In the genomic region with DNA sequence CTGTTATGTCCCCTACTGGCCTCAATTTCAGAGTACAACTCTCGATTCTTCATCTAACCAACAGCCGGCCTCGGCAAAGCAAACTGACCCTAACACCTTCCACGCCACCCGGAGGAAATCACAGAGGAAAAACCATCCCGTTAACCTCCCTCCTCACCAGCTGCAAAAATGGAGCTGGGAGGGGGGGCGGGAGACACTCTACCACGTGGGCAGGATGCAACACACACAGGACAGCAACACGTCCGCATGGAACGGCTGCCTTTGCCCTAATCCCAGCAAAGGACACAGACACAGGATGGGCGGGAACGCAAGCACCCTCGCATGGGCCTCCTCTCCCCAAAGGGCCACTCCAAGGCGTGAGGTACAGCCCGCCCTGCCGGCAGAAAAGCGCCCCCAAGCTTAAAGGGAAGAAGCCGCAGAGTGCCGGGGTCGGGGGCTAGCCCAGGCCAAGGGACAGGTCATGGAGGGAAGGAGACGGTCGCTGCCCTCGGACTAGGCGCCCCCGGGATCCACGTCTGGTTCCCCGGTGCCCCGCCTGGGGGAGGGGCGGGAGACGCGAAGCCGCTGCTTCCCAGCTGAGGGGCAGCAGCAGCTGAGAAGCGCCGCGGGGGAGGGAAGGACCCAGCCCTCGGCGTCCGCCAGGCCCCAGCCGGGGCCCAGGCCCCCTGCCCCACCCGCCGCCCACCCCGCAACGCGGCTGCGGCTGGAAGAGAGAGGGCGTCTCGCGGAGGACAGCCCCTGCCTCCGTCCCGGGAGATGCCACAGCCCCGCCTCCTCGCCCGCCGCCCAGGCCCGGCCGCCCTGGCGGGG, we compare ENCODE assay signal across 2 cellular contexts.
TF ChIP-seq lines count a peak whose summit lies in the region.

No MANE protein-coding gene starts in this region.

TF ChIP-seq in PFSK-1, 5 proteins besides CTCF, POLR2A, EP300 and RAD21:
- TF ChIP-seq, protein P1, sequence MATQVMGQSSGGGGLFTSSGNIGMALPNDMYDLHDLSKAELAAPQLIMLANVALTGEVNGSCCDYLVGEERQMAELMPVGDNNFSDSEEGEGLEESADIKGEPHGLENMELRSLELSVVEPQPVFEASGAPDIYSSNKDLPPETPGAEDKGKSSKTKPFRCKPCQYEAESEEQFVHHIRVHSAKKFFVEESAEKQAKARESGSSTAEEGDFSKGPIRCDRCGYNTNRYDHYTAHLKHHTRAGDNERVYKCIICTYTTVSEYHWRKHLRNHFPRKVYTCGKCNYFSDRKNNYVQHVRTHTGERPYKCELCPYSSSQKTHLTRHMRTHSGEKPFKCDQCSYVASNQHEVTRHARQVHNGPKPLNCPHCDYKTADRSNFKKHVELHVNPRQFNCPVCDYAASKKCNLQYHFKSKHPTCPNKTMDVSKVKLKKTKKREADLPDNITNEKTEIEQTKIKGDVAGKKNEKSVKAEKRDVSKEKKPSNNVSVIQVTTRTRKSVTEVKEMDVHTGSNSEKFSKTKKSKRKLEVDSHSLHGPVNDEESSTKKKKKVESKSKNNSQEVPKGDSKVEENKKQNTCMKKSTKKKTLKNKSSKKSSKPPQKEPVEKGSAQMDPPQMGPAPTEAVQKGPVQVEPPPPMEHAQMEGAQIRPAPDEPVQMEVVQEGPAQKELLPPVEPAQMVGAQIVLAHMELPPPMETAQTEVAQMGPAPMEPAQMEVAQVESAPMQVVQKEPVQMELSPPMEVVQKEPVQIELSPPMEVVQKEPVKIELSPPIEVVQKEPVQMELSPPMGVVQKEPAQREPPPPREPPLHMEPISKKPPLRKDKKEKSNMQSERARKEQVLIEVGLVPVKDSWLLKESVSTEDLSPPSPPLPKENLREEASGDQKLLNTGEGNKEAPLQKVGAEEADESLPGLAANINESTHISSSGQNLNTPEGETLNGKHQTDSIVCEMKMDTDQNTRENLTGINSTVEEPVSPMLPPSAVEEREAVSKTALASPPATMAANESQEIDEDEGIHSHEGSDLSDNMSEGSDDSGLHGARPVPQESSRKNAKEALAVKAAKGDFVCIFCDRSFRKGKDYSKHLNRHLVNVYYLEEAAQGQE (IDR thresholded peaks at IDR 0.05; ENCODE audit: insufficient read depth in 1 of 2, low read depth in 2 of 2, low read length in 2 of 2), result 0 out of 4 replicates have a peak, but pooled peaks of 1 of the 2 experiments have one; percentile 25
- TF ChIP-seq FOXP2 (optimal IDR thresholded peaks at IDR 0.05; ENCODE audit: borderline replicate concordance, extremely low read depth, extremely low read length, insufficient read depth) (peak; percentile 31), SIN3A (IDR thresholded peaks at IDR 0.05; ENCODE audit: borderline replicate concordance, insufficient read depth, low read length) (peak; percentile 92; the same call in 1 of the 2 replicates), POLR2AphosphoS5 (IDR thresholded peaks at IDR 0.05; ENCODE audit: low read depth, low read length) (no peak), TAF1 (IDR thresholded peaks at IDR 0.05; ENCODE audit: borderline replicate concordance, insufficient read depth, low read length) (no peak)

TF ChIP-seq in GM12878, 131 proteins besides CTCF, POLR2A, EP300 and RAD21 (continued from another document):
- TF ChIP-seq MXI1 (IDR thresholded peaks at IDR 0.05; ENCODE audit: low read depth, low read length) (peak; percentile 43), NBN (IDR thresholded peaks at IDR 0.05) (0 out of 2 replicates have a peak, but pooled peaks have one; percentile 2), MYB (IDR thresholded peaks at IDR 0.05; ENCODE audit: borderline replicate concordance, low read depth, low read length) (no peak), ZNF217 (IDR thresholded peaks at IDR 0.05) (no peak), ETV6 (conservative IDR thresholded peaks at IDR 0.05 in 1 of 2, IDR thresholded peaks at IDR 0.05 in 1 of 2; ENCODE audit: borderline replicate concordance in 1 of 2, low read depth in 1 of 2) (no peak), EZH2 (IDR thresholded peaks at IDR 0.05; ENCODE audit: borderline replicate concordance, control insufficient read depth, low read depth, low read length) (no peak), NFXL1 (IDR thresholded peaks at IDR 0.05; ENCODE audit: borderline replicate concordance) (no peak), ZNF622 (IDR thresholded peaks at IDR 0.05) (no peak), NR2F1 (conservative IDR thresholded peaks at IDR 0.05) (no peak), ZSCAN29 (IDR thresholded peaks at IDR 0.05) (no peak), BMI1 (IDR thresholded peaks at IDR 0.05; ENCODE audit: borderline replicate concordance) (no peak), POLR2AphosphoS2 (IDR thresholded peaks at IDR 0.05; ENCODE audit: low read depth, low read length) (no peak), CREB1 (IDR thresholded peaks at IDR 0.05; ENCODE audit: low read depth) (0 out of 2 replicates have a peak, but pooled peaks have one; percentile 14), IKZF1 (conservative IDR thresholded peaks at IDR 0.05) (no peak), TBL1XR1 (IDR thresholded peaks at IDR 0.05; ENCODE audit: low read depth, low read length) (no peak), SIN3A (IDR thresholded peaks at IDR 0.05; ENCODE audit: low read depth, low read length) (peak; percentile 15; the same call in 1 of the 2 replicates), SP1 (IDR thresholded peaks at IDR 0.05; ENCODE audit: low read depth, low read length) (no peak), MYC (IDR thresholded peaks at IDR 0.05; ENCODE audit: insufficient read depth, insufficient read length, insufficient replicate concordance, low read length, severe bottlenecking) (no peak)
- TF ChIP-seq, protein P2, sequence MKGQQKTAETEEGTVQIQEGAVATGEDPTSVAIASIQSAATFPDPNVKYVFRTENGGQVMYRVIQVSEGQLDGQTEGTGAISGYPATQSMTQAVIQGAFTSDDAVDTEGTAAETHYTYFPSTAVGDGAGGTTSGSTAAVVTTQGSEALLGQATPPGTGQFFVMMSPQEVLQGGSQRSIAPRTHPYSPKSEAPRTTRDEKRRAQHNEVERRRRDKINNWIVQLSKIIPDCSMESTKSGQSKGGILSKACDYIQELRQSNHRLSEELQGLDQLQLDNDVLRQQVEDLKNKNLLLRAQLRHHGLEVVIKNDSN (IDR thresholded peaks at IDR 0.05; ENCODE audit: borderline replicate concordance, extremely low read length, insufficient read depth, low read depth, low read length), result peak; percentile 42
- TF ChIP-seq, protein P3, sequence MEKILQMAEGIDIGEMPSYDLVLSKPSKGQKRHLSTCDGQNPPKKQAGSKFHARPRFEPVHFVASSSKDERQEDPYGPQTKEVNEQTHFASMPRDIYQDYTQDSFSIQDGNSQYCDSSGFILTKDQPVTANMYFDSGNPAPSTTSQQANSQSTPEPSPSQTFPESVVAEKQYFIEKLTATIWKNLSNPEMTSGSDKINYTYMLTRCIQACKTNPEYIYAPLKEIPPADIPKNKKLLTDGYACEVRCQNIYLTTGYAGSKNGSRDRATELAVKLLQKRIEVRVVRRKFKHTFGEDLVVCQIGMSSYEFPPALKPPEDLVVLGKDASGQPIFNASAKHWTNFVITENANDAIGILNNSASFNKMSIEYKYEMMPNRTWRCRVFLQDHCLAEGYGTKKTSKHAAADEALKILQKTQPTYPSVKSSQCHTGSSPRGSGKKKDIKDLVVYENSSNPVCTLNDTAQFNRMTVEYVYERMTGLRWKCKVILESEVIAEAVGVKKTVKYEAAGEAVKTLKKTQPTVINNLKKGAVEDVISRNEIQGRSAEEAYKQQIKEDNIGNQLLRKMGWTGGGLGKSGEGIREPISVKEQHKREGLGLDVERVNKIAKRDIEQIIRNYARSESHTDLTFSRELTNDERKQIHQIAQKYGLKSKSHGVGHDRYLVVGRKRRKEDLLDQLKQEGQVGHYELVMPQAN (conservative IDR thresholded peaks at IDR 0.05), result peak; percentile 52; the same call in 1 of the 2 replicates
- TF ChIP-seq, protein P4, sequence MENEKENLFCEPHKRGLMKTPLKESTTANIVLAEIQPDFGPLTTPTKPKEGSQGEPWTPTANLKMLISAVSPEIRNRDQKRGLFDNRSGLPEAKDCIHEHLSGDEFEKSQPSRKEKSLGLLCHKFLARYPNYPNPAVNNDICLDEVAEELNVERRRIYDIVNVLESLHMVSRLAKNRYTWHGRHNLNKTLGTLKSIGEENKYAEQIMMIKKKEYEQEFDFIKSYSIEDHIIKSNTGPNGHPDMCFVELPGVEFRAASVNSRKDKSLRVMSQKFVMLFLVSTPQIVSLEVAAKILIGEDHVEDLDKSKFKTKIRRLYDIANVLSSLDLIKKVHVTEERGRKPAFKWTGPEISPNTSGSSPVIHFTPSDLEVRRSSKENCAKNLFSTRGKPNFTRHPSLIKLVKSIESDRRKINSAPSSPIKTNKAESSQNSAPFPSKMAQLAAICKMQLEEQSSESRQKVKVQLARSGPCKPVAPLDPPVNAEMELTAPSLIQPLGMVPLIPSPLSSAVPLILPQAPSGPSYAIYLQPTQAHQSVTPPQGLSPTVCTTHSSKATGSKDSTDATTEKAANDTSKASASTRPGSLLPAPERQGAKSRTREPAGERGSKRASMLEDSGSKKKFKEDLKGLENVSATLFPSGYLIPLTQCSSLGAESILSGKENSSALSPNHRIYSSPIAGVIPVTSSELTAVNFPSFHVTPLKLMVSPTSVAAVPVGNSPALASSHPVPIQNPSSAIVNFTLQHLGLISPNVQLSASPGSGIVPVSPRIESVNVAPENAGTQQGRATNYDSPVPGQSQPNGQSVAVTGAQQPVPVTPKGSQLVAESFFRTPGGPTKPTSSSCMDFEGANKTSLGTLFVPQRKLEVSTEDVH (IDR thresholded peaks at IDR 0.05; ENCODE audit: low read depth, partially characterized antibody), result no peak
- TF ChIP-seq, protein P5, sequence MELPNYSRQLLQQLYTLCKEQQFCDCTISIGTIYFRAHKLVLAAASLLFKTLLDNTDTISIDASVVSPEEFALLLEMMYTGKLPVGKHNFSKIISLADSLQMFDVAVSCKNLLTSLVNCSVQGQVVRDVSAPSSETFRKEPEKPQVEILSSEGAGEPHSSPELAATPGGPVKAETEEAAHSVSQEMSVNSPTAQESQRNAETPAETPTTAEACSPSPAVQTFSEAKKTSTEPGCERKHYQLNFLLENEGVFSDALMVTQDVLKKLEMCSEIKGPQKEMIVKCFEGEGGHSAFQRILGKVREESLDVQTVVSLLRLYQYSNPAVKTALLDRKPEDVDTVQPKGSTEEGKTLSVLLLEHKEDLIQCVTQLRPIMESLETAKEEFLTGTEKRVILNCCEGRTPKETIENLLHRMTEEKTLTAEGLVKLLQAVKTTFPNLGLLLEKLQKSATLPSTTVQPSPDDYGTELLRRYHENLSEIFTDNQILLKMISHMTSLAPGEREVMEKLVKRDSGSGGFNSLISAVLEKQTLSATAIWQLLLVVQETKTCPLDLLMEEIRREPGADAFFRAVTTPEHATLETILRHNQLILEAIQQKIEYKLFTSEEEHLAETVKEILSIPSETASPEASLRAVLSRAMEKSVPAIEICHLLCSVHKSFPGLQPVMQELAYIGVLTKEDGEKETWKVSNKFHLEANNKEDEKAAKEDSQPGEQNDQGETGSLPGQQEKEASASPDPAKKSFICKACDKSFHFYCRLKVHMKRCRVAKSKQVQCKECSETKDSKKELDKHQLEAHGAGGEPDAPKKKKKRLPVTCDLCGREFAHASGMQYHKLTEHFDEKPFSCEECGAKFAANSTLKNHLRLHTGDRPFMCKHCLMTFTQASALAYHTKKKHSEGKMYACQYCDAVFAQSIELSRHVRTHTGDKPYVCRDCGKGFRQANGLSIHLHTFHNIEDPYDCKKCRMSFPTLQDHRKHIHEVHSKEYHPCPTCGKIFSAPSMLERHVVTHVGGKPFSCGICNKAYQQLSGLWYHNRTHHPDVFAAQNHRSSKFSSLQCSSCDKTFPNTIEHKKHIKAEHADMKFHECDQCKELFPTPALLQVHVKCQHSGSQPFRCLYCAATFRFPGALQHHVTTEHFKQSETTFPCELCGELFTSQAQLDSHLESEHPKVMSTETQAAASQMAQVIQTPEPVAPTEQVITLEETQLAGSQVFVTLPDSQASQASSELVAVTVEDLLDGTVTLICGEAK (IDR thresholded peaks at IDR 0.05; ENCODE audit: borderline replicate concordance), result no peak
- TF ChIP-seq, protein P6, sequence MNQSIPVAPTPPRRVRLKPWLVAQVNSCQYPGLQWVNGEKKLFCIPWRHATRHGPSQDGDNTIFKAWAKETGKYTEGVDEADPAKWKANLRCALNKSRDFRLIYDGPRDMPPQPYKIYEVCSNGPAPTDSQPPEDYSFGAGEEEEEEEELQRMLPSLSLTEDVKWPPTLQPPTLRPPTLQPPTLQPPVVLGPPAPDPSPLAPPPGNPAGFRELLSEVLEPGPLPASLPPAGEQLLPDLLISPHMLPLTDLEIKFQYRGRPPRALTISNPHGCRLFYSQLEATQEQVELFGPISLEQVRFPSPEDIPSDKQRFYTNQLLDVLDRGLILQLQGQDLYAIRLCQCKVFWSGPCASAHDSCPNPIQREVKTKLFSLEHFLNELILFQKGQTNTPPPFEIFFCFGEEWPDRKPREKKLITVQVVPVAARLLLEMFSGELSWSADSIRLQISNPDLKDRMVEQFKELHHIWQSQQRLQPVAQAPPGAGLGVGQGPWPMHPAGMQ (IDR thresholded peaks at IDR 0.05; ENCODE audit: borderline replicate concordance), result no peak
- TF ChIP-seq, protein P7, sequence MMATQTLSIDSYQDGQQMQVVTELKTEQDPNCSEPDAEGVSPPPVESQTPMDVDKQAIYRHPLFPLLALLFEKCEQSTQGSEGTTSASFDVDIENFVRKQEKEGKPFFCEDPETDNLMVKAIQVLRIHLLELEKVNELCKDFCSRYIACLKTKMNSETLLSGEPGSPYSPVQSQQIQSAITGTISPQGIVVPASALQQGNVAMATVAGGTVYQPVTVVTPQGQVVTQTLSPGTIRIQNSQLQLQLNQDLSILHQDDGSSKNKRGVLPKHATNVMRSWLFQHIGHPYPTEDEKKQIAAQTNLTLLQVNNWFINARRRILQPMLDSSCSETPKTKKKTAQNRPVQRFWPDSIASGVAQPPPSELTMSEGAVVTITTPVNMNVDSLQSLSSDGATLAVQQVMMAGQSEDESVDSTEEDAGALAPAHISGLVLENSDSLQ (IDR thresholded peaks at IDR 0.05), result no peak
